In the genomic region with DNA sequence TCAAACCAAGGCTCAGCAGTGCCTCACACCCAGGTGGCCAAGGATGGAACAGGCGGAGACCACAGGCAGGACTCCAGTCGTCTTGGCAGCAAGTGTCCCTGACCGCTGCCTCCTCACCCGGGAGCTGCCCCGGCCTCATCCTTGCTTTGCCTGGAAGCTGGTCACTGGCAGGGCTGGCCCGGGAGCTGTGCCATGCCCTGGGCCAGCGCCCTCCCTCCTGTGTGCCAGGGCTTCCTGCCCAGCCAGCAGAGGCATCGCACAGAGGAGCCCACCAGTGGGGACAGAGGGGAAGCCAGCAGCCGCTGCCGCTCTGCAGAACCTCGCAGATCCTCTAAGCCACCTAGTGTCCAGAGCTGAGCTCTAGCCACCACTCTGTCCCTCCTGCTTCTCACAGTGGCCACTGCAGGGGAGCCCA, we compare ENCODE assay signal across 8 cellular contexts. TPM values are rescaled to one million over a fixed set of nuclear protein-coding genes. Genes with fewer than 3 reads are reported as not detected.
DNase-seq lines count a peak whose midpoint lies in the region; ATAC-seq and TF ChIP-seq lines count a peak whose summit lies in the region.
"Had no signal": no experiment of that assay in that cellular context is flagged by ENCODE, and none has a peak within 500 bp of the region (broad histone marks: within the 10 kb centered on the region; RNA-seq: fewer than 3 reads in every experiment).

No MANE protein-coding gene starts in this region.

- in situ Hi-C loops in transverse colon (cut with MboI; ENCODE audit: low pct_ligation_motif_present in 1 of 4, low pct_unique_long_range_greater_than_20kb in 1 of 4, low sequenced_read_pairs in 3 of 4), result no loop called here

- peaks cover 4% of the 10 kb centered on the region for H3K4me1 Mint-ChIP-seq in activated CD4-positive, alpha-beta memory T cell treated with anti-CD3 and anti-CD28 coated beads for 36 hours (ENCODE audit: low read depth)

- TF ChIP-seq EP300 in transverse colon (IDR thresholded peaks at IDR 0.05; ENCODE audit: low read depth), result no peak

- CTCF ChIA-PET in activated CD4-positive, alpha-beta memory T cell treated with anti-CD3 and anti-CD28 coated beads for 36 hours (lab: Charles Lee), result no interaction called here

- no peak for TF ChIP-seq POLR2A in right lobe of liver (IDR thresholded peaks at IDR 0.05)
- TF ChIP-seq POLR2A in transverse colon (IDR thresholded peaks at IDR 0.05), result no peak

- POLR2A ChIA-PET in activated CD4-positive, alpha-beta memory T cell treated with anti-CD3 and anti-CD28 coated beads for 36 hours (lab: Charles Lee), result no interaction called here

- DNase-seq in NCI-H1092 (lab: John Stamatoyannopoulos, UW), result peak; percentile 76
- no peak for DNase-seq in choroid plexus epithelial cell (ENCODE audit: low read depth)
- DNase-seq in right lobe of liver, result peak; percentile 74 to 83 (median 76)
- DNase-seq in transverse colon, result peak; percentile 34
- DNase-seq in activated CD4-positive, alpha-beta memory T cell treated with anti-CD3 and anti-CD28 coated beads for 36 hours, result no peak

- H3K27me3 Mint-ChIP-seq in activated CD4-positive, alpha-beta memory T cell treated with anti-CD3 and anti-CD28 coated beads for 36 hours, result peaks cover 26% of the 10 kb centered on the region

- H3K36me3 ChIP-seq in right lobe of liver (no peaks in the 10 kb centered on the region), transverse colon (no peaks in the 10 kb centered on the region)

- no peaks in the 10 kb centered on the region for H3K9me3 ChIP-seq in right lobe of liver
- H3K9me3 ChIP-seq in transverse colon, result no peaks in the 10 kb centered on the region

- intact Hi-C loops in right lobe of liver (cut with DNase I), result no loop called here
- intact Hi-C loops in transverse colon (cut with DNase I; ENCODE audit: low total_unique reads), result no loop called here
- intact Hi-C loops in activated CD4-positive, alpha-beta memory T cell treated with anti-CD3 and anti-CD28 coated beads for 36 hours (cut with micrococcal nuclease), result no loop called here

- H3K27ac Mint-ChIP-seq in activated CD4-positive, alpha-beta memory T cell treated with anti-CD3 and anti-CD28 coated beads for 36 hours, result no peak overlapping the region
- H3K27ac Mint-ChIP-seq: T-helper 1 cell treated with Interleukin-12 subunit alpha and Interleukin-12 subunit beta and Interleukin-4 antibody, amounts not matched to agents 30 μg/mL and 1 μg/mL, for 36 hours had no signal

- no peaks in the 10 kb centered on the region for H3K36me3 Mint-ChIP-seq in activated CD4-positive, alpha-beta memory T cell treated with anti-CD3 and anti-CD28 coated beads for 36 hours

- H3K4me3 ChIP-seq in choroid plexus epithelial cell (ENCODE audit: low read depth, low read length) (no peak overlapping the region), right lobe of liver (no peak overlapping the region), transverse colon (peak overlapping the region in 1 of 4 donors; percentile 6)

- TF ChIP-seq CTCF in choroid plexus epithelial cell (conservative IDR thresholded peaks at IDR 0.05; ENCODE audit: low read depth, low read length), result peak; percentile 28
- peak; percentile 39 to 55 (median 46) for TF ChIP-seq CTCF in right lobe of liver (IDR thresholded peaks at IDR 0.05)
- TF ChIP-seq CTCF in transverse colon (IDR thresholded peaks at IDR 0.05), result peak in 2 of 5 experiments; percentile 32 to 49

- H3K27me3 ChIP-seq in right lobe of liver, result no peaks in the 10 kb centered on the region
- peaks cover 19% of the 10 kb centered on the region for H3K27me3 ChIP-seq in transverse colon

- no peak overlapping the region for H3K4me3 Mint-ChIP-seq in activated CD4-positive, alpha-beta memory T cell treated with anti-CD3 and anti-CD28 coated beads for 36 hours
- H3K4me3 Mint-ChIP-seq: T-helper 1 cell treated with Interleukin-12 subunit alpha and Interleukin-12 subunit beta and Interleukin-4 antibody, amounts not matched to agents 30 μg/mL and 1 μg/mL, for 36 hours had no signal

- peak; percentile 93 to 99 (median 96) for ATAC-seq in right lobe of liver
- ATAC-seq in GM21576 (IDR thresholded peaks at IDR 0.05; ENCODE audit: unreplicated experiment), result no peak
- ATAC-seq in HG02759 (IDR thresholded peaks at IDR 0.05; ENCODE audit: unreplicated experiment), result no peak

- H3K27ac ChIP-seq in right lobe of liver (no peak overlapping the region), transverse colon (peak overlapping the region; percentile 90 to 97 (median 95))

- no peaks in the 10 kb centered on the region for H3K9me3 Mint-ChIP-seq in activated CD4-positive, alpha-beta memory T cell treated with anti-CD3 and anti-CD28 coated beads for 36 hours
- H3K9me3 Mint-ChIP-seq: T-helper 1 cell treated with Interleukin-12 subunit alpha and Interleukin-12 subunit beta and Interleukin-4 antibody, amounts not matched to agents 30 μg/mL and 1 μg/mL, for 36 hours had no signal

- H3K4me1 ChIP-seq in right lobe of liver, result peaks cover 0 to 1% (median under 1%) of the 10 kb centered on the region in 4 donors
- H3K4me1 ChIP-seq in transverse colon, result peaks cover 0 to 67% (median 33%) of the 10 kb centered on the region in 4 donors

- WGBS in right lobe of liver (ENCODE audit: insufficient coverage, low coverage, low lambda C conversion rate, missing lambda C conversion rate), result no CpG with 5 or more reads among the region's 11 CpGs
- WGBS in transverse colon (ENCODE audit: low coverage in 1 of 2), 2 donors, result 37% methylated on average over 8 of the region's 11 CpGs; no CpG with 5 or more reads in 1 of the 2 donors

RNA-seq across cellular contexts. Expression of a gene that starts 7.8 kb away (rescaled TPM):
- total RNA-seq in right lobe of liver (10 to 100 TPM in 1 of 6 experiments, 1 to 10 TPM in 5; 3.1 to 10.1 (median 5.3) TPM), transverse colon (100 to 1,000 TPM in 2 of 4 donors, 10 to 100 TPM in 2; 39.1 to 215 (median 115) TPM)
- total RNA-seq in activated CD4-positive, alpha-beta memory T cell treated with anti-CD3 and anti-CD28 coated beads for 36 hours, result 1 to 10 TPM; 5.5 to 6.3 TPM

Comparison
In these comparisons a context has a peak if more than half of its experiments do, and no peak if none do; other contexts are left out.
1. DNase-seq: peak in NCI-H1092 (single experiment), right lobe of liver (3 of 3) and transverse colon (single experiment); none in choroid plexus epithelial cell (single experiment) and activated CD4-positive, alpha-beta memory T cell treated with anti-CD3 and anti-CD28 coated beads for 36 hours (single experiment).
2. ATAC-seq: peak in right lobe of liver (4 of 4); none in GM21576 (single experiment) and HG02759 (single experiment).
3. H3K27ac ChIP-seq: peak in transverse colon (4 of 4); none in right lobe of liver (0 of 3).